1 cellular context compared by ENCODE assay signal in the genomic region with DNA sequence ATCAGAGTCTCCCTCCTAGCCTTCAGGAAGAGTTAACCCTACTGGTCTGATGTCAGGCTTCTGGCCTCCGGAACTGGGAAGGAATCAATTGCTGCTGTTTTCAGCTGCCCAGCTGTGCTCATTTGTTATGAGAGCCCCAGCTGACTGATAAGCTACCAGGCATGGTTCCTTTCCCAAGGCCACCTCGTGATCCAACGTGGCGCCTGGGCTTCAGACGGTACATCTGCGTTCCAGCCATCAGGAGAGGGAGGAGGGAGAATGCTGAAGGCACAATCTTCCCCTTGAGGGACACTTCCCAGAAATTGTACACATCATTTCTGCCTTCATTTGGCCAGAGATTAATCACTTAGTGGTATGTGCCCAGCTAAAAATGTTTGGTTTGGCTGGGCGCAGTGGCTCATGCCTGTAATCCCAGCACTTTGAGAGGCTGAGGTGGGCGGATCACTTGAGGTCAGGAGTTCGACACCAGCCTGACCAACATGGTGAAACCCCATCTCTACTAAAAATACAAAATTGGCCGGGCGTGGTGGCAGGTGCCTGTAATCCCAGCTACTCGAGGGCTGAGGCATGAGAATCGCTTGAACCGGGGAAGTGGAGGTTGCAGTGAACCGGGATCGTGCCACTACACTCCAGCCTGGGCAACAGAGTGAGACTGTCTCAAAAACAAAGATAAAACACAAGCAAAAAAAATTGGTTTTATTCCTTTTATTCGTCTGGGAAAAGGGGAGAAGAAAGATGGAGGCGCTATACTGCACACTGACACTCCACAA.
A peak's percentile ranks its signal among the peaks of the same experiment; 100 is the strongest.
TF ChIP-seq lines count a peak whose summit lies in the region.

No MANE protein-coding gene starts in this region.

TF ChIP-seq in HepG2, 621 proteins besides CTCF, POLR2A, EP300 and RAD21 (continued from another document and continues in another):
- TF ChIP-seq, protein P1, sequence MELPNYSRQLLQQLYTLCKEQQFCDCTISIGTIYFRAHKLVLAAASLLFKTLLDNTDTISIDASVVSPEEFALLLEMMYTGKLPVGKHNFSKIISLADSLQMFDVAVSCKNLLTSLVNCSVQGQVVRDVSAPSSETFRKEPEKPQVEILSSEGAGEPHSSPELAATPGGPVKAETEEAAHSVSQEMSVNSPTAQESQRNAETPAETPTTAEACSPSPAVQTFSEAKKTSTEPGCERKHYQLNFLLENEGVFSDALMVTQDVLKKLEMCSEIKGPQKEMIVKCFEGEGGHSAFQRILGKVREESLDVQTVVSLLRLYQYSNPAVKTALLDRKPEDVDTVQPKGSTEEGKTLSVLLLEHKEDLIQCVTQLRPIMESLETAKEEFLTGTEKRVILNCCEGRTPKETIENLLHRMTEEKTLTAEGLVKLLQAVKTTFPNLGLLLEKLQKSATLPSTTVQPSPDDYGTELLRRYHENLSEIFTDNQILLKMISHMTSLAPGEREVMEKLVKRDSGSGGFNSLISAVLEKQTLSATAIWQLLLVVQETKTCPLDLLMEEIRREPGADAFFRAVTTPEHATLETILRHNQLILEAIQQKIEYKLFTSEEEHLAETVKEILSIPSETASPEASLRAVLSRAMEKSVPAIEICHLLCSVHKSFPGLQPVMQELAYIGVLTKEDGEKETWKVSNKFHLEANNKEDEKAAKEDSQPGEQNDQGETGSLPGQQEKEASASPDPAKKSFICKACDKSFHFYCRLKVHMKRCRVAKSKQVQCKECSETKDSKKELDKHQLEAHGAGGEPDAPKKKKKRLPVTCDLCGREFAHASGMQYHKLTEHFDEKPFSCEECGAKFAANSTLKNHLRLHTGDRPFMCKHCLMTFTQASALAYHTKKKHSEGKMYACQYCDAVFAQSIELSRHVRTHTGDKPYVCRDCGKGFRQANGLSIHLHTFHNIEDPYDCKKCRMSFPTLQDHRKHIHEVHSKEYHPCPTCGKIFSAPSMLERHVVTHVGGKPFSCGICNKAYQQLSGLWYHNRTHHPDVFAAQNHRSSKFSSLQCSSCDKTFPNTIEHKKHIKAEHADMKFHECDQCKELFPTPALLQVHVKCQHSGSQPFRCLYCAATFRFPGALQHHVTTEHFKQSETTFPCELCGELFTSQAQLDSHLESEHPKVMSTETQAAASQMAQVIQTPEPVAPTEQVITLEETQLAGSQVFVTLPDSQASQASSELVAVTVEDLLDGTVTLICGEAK (IDR thresholded peaks at IDR 0.05), result no peak
- TF ChIP-seq, protein P1 (CRISPR knock-in tag; IDR thresholded peaks at IDR 0.05), result no peak
- peak; percentile 94 for TF ChIP-seq SAP130 (CRISPR knock-in tag; IDR thresholded peaks at IDR 0.05; ENCODE audit: low read depth)
- TF ChIP-seq, protein P2, sequence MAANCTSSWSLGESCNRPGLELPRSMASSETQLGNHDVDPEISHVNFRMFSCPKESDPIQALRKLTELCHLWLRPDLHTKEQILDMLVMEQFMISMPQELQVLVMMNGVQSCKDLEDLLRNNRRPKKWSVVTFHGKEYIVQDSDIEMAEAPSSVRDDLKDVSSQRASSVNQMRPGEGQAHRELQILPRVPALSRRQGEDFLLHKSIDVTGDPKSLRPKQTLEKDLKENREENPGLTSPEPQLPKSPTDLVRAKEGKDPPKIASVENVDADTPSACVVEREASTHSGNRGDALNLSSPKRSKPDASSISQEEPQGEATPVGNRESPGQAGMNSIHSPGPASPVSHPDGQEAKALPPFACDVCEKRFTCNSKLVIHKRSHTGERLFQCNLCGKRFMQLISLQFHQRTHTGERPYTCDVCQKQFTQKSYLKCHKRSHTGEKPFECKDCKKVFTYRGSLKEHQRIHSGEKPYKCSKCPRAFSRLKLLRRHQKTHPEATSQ (CRISPR knock-in tag; IDR thresholded peaks at IDR 0.05; ENCODE audit: borderline replicate concordance), result no peak
- TF ChIP-seq ZNF256 (CRISPR knock-in tag; conservative IDR thresholded peaks at IDR 0.05), result no peak
- TF ChIP-seq, protein P3, sequence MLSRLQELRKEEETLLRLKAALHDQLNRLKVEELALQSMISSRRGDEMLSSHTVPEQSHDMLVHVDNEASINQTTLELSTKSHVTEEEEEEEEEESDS (CRISPR knock-in tag; IDR thresholded peaks at IDR 0.05; ENCODE audit: borderline replicate concordance), result no peak
- TF ChIP-seq TEAD3 (CRISPR knock-in tag; optimal IDR thresholded peaks at IDR 0.05; ENCODE audit: borderline replicate concordance), result peak; percentile 85
- TF ChIP-seq SP1 (IDR thresholded peaks at IDR 0.05), result no peak
- TF ChIP-seq SP1 (CRISPR knock-in tag; IDR thresholded peaks at IDR 0.05), result no peak
- TF ChIP-seq, protein P4, sequence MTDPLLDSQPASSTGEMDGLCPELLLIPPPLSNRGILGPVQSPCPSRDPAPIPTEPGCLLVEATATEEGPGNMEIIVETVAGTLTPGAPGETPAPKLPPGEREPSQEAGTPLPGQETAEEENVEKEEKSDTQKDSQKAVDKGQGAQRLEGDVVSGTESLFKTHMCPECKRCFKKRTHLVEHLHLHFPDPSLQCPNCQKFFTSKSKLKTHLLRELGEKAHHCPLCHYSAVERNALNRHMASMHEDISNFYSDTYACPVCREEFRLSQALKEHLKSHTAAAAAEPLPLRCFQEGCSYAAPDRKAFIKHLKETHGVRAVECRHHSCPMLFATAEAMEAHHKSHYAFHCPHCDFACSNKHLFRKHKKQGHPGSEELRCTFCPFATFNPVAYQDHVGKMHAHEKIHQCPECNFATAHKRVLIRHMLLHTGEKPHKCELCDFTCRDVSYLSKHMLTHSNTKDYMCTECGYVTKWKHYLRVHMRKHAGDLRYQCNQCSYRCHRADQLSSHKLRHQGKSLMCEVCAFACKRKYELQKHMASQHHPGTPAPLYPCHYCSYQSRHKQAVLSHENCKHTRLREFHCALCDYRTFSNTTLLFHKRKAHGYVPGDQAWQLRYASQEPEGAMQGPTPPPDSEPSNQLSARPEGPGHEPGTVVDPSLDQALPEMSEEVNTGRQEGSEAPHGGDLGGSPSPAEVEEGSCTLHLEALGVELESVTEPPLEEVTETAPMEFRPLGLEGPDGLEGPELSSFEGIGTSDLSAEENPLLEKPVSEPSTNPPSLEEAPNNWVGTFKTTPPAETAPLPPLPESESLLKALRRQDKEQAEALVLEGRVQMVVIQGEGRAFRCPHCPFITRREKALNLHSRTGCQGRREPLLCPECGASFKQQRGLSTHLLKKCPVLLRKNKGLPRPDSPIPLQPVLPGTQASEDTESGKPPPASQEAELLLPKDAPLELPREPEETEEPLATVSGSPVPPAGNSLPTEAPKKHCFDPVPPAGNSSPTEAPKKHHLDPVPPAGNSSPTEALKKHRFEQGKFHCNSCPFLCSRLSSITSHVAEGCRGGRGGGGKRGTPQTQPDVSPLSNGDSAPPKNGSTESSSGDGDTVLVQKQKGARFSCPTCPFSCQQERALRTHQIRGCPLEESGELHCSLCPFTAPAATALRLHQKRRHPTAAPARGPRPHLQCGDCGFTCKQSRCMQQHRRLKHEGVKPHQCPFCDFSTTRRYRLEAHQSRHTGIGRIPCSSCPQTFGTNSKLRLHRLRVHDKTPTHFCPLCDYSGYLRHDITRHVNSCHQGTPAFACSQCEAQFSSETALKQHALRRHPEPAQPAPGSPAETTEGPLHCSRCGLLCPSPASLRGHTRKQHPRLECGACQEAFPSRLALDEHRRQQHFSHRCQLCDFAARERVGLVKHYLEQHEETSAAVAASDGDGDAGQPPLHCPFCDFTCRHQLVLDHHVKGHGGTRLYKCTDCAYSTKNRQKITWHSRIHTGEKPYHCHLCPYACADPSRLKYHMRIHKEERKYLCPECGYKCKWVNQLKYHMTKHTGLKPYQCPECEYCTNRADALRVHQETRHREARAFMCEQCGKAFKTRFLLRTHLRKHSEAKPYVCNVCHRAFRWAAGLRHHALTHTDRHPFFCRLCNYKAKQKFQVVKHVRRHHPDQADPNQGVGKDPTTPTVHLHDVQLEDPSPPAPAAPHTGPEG (CRISPR knock-in tag; IDR thresholded peaks at IDR 0.05), result no peak; the same call in 1 of the 2 replicates
- TF ChIP-seq, protein P5, sequence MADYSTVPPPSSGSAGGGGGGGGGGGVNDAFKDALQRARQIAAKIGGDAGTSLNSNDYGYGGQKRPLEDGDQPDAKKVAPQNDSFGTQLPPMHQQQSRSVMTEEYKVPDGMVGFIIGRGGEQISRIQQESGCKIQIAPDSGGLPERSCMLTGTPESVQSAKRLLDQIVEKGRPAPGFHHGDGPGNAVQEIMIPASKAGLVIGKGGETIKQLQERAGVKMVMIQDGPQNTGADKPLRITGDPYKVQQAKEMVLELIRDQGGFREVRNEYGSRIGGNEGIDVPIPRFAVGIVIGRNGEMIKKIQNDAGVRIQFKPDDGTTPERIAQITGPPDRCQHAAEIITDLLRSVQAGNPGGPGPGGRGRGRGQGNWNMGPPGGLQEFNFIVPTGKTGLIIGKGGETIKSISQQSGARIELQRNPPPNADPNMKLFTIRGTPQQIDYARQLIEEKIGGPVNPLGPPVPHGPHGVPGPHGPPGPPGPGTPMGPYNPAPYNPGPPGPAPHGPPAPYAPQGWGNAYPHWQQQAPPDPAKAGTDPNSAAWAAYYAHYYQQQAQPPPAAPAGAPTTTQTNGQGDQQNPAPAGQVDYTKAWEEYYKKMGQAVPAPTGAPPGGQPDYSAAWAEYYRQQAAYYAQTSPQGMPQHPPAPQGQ (CRISPR knock-in tag; IDR thresholded peaks at IDR 0.05; ENCODE audit: borderline replicate concordance), result 0 out of 2 replicates have a peak, but pooled peaks have one; percentile 51
- TF ChIP-seq, protein P6, sequence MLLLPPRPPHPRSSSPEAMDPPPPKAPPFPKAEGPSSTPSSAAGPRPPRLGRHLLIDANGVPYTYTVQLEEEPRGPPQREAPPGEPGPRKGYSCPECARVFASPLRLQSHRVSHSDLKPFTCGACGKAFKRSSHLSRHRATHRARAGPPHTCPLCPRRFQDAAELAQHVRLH (CRISPR knock-in tag; IDR thresholded peaks at IDR 0.05; ENCODE audit: borderline replicate concordance, low read depth), result no peak; the same call in 1 of the 2 replicates
- TF ChIP-seq HMG20A (CRISPR knock-in tag; IDR thresholded peaks at IDR 0.05; ENCODE audit: borderline replicate concordance), result peak; percentile 69; the same call in 1 of the 2 replicates
- TF ChIP-seq FOXM1 (CRISPR knock-in tag; IDR thresholded peaks at IDR 0.05), result no peak
- TF ChIP-seq, protein P7, sequence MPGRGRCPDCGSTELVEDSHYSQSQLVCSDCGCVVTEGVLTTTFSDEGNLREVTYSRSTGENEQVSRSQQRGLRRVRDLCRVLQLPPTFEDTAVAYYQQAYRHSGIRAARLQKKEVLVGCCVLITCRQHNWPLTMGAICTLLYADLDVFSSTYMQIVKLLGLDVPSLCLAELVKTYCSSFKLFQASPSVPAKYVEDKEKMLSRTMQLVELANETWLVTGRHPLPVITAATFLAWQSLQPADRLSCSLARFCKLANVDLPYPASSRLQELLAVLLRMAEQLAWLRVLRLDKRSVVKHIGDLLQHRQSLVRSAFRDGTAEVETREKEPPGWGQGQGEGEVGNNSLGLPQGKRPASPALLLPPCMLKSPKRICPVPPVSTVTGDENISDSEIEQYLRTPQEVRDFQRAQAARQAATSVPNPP (CRISPR knock-in tag; IDR thresholded peaks at IDR 0.05), result no peak
- peak; percentile 78 for TF ChIP-seq ELF3 (CRISPR knock-in tag; IDR thresholded peaks at IDR 0.05)
- TF ChIP-seq KLF6 (CRISPR knock-in tag; IDR thresholded peaks at IDR 0.05), result no peak
- TF ChIP-seq U2AF1 (optimal IDR thresholded peaks at IDR 0.05; ENCODE audit: low read depth, low read length), result no peak
- TF ChIP-seq, protein P8, sequence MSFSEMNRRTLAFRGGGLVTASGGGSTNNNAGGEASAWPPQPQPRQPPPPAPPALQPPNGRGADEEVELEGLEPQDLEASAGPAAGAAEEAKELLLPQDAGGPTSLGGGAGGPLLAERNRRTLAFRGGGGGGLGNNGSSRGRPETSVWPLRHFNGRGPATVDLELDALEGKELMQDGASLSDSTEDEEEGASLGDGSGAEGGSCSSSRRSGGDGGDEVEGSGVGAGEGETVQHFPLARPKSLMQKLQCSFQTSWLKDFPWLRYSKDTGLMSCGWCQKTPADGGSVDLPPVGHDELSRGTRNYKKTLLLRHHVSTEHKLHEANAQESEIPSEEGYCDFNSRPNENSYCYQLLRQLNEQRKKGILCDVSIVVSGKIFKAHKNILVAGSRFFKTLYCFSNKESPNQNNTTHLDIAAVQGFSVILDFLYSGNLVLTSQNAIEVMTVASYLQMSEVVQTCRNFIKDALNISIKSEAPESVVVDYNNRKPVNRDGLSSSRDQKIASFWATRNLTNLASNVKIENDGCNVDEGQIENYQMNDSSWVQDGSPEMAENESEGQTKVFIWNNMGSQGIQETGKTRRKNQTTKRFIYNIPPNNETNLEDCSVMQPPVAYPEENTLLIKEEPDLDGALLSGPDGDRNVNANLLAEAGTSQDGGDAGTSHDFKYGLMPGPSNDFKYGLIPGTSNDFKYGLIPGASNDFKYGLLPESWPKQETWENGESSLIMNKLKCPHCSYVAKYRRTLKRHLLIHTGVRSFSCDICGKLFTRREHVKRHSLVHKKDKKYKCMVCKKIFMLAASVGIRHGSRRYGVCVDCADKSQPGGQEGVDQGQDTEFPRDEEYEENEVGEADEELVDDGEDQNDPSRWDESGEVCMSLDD (CRISPR knock-in tag; IDR thresholded peaks at IDR 0.05; ENCODE audit: borderline replicate concordance), result no peak
- TF ChIP-seq ZFP37 (CRISPR knock-in tag; IDR thresholded peaks at IDR 0.05; ENCODE audit: borderline replicate concordance), result 0 out of 2 replicates have a peak, but pooled peaks have one; percentile 75
- no peak for TF ChIP-seq NFATC3 (CRISPR knock-in tag; IDR thresholded peaks at IDR 0.05)
- TF ChIP-seq, protein P9, sequence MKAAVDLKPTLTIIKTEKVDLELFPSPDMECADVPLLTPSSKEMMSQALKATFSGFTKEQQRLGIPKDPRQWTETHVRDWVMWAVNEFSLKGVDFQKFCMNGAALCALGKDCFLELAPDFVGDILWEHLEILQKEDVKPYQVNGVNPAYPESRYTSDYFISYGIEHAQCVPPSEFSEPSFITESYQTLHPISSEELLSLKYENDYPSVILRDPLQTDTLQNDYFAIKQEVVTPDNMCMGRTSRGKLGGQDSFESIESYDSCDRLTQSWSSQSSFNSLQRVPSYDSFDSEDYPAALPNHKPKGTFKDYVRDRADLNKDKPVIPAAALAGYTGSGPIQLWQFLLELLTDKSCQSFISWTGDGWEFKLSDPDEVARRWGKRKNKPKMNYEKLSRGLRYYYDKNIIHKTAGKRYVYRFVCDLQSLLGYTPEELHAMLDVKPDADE (CRISPR knock-in tag; IDR thresholded peaks at IDR 0.05), result no peak
- no peak for TF ChIP-seq ZNF337 (CRISPR knock-in tag; IDR thresholded peaks at IDR 0.05; ENCODE audit: borderline replicate concordance, low read depth)
